ENCODE assay signal across 27 cellular contexts in the genomic region with DNA sequence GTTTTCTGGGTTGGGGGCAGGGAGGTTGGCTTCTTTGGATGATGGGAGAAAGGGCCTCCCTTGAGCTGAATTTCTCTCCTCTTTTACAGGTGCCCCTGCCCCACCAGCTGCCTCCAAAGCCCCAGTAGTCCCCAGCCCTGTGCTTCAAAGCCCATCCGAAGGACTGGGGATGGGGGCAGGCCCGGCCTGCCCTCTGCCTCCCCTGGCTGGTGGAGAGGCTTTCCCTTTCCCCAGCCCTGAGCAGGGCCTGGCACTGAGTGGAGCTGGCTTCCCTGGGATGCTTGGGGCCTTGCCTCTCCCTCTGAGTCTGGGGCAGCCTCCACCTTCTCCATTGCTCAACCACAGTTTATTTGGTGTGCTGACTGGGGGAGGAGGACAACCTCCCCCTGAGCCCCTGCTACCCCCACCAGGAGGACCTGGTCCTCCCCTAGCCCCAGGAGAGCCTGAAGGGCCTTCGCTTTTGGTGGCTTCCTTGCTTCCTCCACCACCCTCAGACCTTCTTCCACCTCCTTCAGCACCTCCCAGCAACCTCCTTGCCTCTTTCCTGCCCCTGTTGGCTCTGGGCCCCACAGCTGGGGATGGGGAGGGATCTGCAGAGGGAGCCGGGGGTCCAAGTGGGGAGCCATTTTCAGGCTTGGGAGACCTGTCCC. TPM values are rescaled to one million over a fixed set of nuclear protein-coding genes. Genes with fewer than 3 reads are reported as not detected.
DNase-seq lines count a peak whose midpoint lies in the region; ATAC-seq and TF ChIP-seq lines count a peak whose summit lies in the region.
"Had no signal": no experiment of that assay in that cellular context is flagged by ENCODE, and none has a peak within 500 bp of the region (broad histone marks: within the 10 kb centered on the region; RNA-seq: fewer than 3 reads in every experiment).

No MANE protein-coding gene starts in this region.

- TF ChIP-seq CTCF in activated CD8-positive, alpha-beta T cell treated with anti-CD3 and anti-CD28 coated beads for 36 hours (IDR thresholded peaks at IDR 0.05) = no peak
- TF ChIP-seq CTCF in Calu3 (IDR thresholded peaks at IDR 0.05; ENCODE audit: unreplicated experiment) = no peak
- TF ChIP-seq CTCF in neural crest cell (conservative IDR thresholded peaks at IDR 0.05) = no peak

- no peak for ATAC-seq in activated CD8-positive, alpha-beta T cell treated with anti-CD3 and anti-CD28 coated beads for 36 hours
- ATAC-seq in activated CD8-positive, alpha-beta T cell treated with anti-CD3 and anti-CD28 coated beads, Interleukin-2, amount 10 ng/mL, durations not matched to agents 7 days and 5 days = no peak
- ATAC-seq in activated naive CD4-positive, alpha-beta T cell treated with anti-CD3 and anti-CD28 coated beads, Interleukin-2, amount 50 U/mL, for 72 hours = no peak
- ATAC-seq: gastrocnemius medialis, mucosa of descending colon, sciatic nerve, T-cell had no signal

- peaks cover 23% of the 10 kb centered on the region for H3K36me3 Mint-ChIP-seq in activated CD8-positive, alpha-beta T cell treated with anti-CD3 and anti-CD28 coated beads for 36 hours (ENCODE audit: low read depth)
- H3K36me3 Mint-ChIP-seq in activated CD8-positive, alpha-beta T cell treated with anti-CD3 and anti-CD28 coated beads, Interleukin-2, amount 10 ng/mL, durations not matched to agents 7 days and 5 days (ENCODE audit: low read depth) = peaks cover 47% of the 10 kb centered on the region
- peaks cover 99% of the 10 kb centered on the region for H3K36me3 Mint-ChIP-seq in Calu3 (ENCODE audit: insufficient read depth, unreplicated experiment)
- H3K36me3 Mint-ChIP-seq in activated naive CD4-positive, alpha-beta T cell treated with anti-CD3 and anti-CD28 coated beads, Interleukin-2, amount 50 U/mL, for 72 hours = peaks cover 0 to 10% of the 10 kb centered on the region in 2 donors
- peaks cover 4% of the 10 kb centered on the region for H3K36me3 Mint-ChIP-seq in neural crest cell (ENCODE audit: low read depth)

- CTCF ChIA-PET in activated CD8-positive, alpha-beta T cell treated with anti-CD3 and anti-CD28 coated beads for 36 hours (lab: Charles Lee) = no interaction called here
- CTCF ChIA-PET in activated CD8-positive, alpha-beta T cell treated with anti-CD3 and anti-CD28 coated beads, Interleukin-2, amount 10 ng/mL, durations not matched to agents 7 days and 5 days (lab: Charles Lee) = no interaction called here
- CTCF ChIA-PET in Calu3 (lab: Charles Lee) = interaction anchor here (0.6 kb wide), 2 partner anchors 258 to 834 kb away, joined by 3 to 6 read pairs; no protein-coding TSS in a partner anchor

- H3K27me3 Mint-ChIP-seq in activated CD8-positive, alpha-beta T cell treated with anti-CD3 and anti-CD28 coated beads for 36 hours = no peaks in the 10 kb centered on the region
- no peaks in the 10 kb centered on the region for H3K27me3 Mint-ChIP-seq in activated CD8-positive, alpha-beta T cell treated with anti-CD3 and anti-CD28 coated beads, Interleukin-2, amount 10 ng/mL, durations not matched to agents 7 days and 5 days (ENCODE audit: low read depth)
- H3K27me3 Mint-ChIP-seq in Calu3 (ENCODE audit: unreplicated experiment) (no peaks in the 10 kb centered on the region), neural crest cell (ENCODE audit: low read depth) (peaks cover 11% of the 10 kb centered on the region)
- H3K27me3 Mint-ChIP-seq: progenitor cell of endocrine pancreas, T-cell had no signal

- BruUV-seq in Calu3 (replicated peaks; lab: Mats Ljungman, UMichigan) = TSS peak; percentile 2

- peaks cover 34% of the 10 kb centered on the region for H3K4me1 Mint-ChIP-seq in activated CD8-positive, alpha-beta T cell treated with anti-CD3 and anti-CD28 coated beads for 36 hours (ENCODE audit: low read depth)
- H3K4me1 Mint-ChIP-seq in activated CD8-positive, alpha-beta T cell treated with anti-CD3 and anti-CD28 coated beads, Interleukin-2, amount 10 ng/mL, durations not matched to agents 7 days and 5 days (ENCODE audit: low read depth) = peaks cover 36% of the 10 kb centered on the region
- peaks cover 21% of the 10 kb centered on the region for H3K4me1 Mint-ChIP-seq in Calu3 (ENCODE audit: low read depth, unreplicated experiment)
- H3K4me1 Mint-ChIP-seq in neural crest cell = peaks cover 27% of the 10 kb centered on the region

- DNase-seq in activated CD8-positive, alpha-beta T cell treated with anti-CD3 and anti-CD28 coated beads for 36 hours = no peak
- no peak for DNase-seq in activated CD8-positive, alpha-beta T cell treated with anti-CD3 and anti-CD28 coated beads, Interleukin-2, amount 10 ng/mL, durations not matched to agents 7 days and 5 days
- DNase-seq in Calu3 (no peak), neural crest cell (ENCODE audit: low read depth, low spot score) (no peak), NCI-H146 treated with DMSO at 0.1 percent for 48 hours (lab: John Stamatoyannopoulos, UW; ENCODE audit: unreplicated experiment) (no peak), mucosa of gallbladder (ENCODE audit: low spot score) (no peak), NCI-H187 (lab: John Stamatoyannopoulos, UW) (no peak)
- no peak for DNase-seq in activated naive CD4-positive, alpha-beta T cell treated with anti-CD3 and anti-CD28 coated beads, Interleukin-2, amount 50 U/mL, for 72 hours (ENCODE audit: low spot score in 2 of 2)
- DNase-seq: activated CD4-positive, CD25-positive, alpha-beta regulatory T cell treated with anti-CD3 and anti-CD28 coated beads, Interleukin-2, amount 50 U/mL, for 72 hours; activated CD8-positive, alpha-beta memory T cell treated with anti-CD3 and anti-CD28 coated beads for 24 hours; AML-193; amygdala; COR-L47; DMS79; endodermal cell; gastrocnemius medialis; GM23248; HFFc6; islet precursor cell; MM.1S; mucosa of descending colon; NCI-H1417; NCI-H510A; T-cell; upper lobe of left lung had no signal

- H3K4me3 Mint-ChIP-seq in activated CD8-positive, alpha-beta T cell treated with anti-CD3 and anti-CD28 coated beads for 36 hours = no peak overlapping the region
- no peak overlapping the region for H3K4me3 Mint-ChIP-seq in activated CD8-positive, alpha-beta T cell treated with anti-CD3 and anti-CD28 coated beads, Interleukin-2, amount 10 ng/mL, durations not matched to agents 7 days and 5 days
- H3K4me3 Mint-ChIP-seq in Calu3 (ENCODE audit: low read depth, unreplicated experiment) (no peak overlapping the region), neural crest cell (peak overlapping the region; percentile 59)
- H3K4me3 Mint-ChIP-seq: endodermal cell, HFFc6, T-cell had no signal

- intact Hi-C loops in activated CD8-positive, alpha-beta T cell treated with anti-CD3 and anti-CD28 coated beads for 36 hours (cut with micrococcal nuclease) = no loop called here
- intact Hi-C loops in Calu3 (cut with micrococcal nuclease; ENCODE audit: unreplicated experiment) = no loop called here

- peak overlapping the region; percentile 46 for H3K27ac Mint-ChIP-seq in activated CD8-positive, alpha-beta T cell treated with anti-CD3 and anti-CD28 coated beads for 36 hours
- H3K27ac Mint-ChIP-seq in activated CD8-positive, alpha-beta T cell treated with anti-CD3 and anti-CD28 coated beads, Interleukin-2, amount 10 ng/mL, durations not matched to agents 7 days and 5 days = no peak overlapping the region
- H3K27ac Mint-ChIP-seq in Calu3 (ENCODE audit: unreplicated experiment) (no peak overlapping the region), neural crest cell (ENCODE audit: unreplicated experiment) (peak overlapping the region; percentile 27)
- H3K27ac Mint-ChIP-seq in activated naive CD4-positive, alpha-beta T cell treated with anti-CD3 and anti-CD28 coated beads, Interleukin-2, amount 50 U/mL, for 72 hours = peak overlapping the region; percentile 49 to 55
- H3K27ac Mint-ChIP-seq: endodermal cell, HFFc6, progenitor cell of endocrine pancreas had no signal

- no peaks in the 10 kb centered on the region for H3K9me3 Mint-ChIP-seq in activated CD8-positive, alpha-beta T cell treated with anti-CD3 and anti-CD28 coated beads for 36 hours
- no peaks in the 10 kb centered on the region for H3K9me3 Mint-ChIP-seq in activated CD8-positive, alpha-beta T cell treated with anti-CD3 and anti-CD28 coated beads, Interleukin-2, amount 10 ng/mL, durations not matched to agents 7 days and 5 days (ENCODE audit: insufficient read depth)
- H3K9me3 Mint-ChIP-seq in Calu3 (ENCODE audit: low read depth, unreplicated experiment) (no peaks in the 10 kb centered on the region), neural crest cell (no peaks in the 10 kb centered on the region)
- H3K9me3 Mint-ChIP-seq in activated naive CD4-positive, alpha-beta T cell treated with anti-CD3 and anti-CD28 coated beads, Interleukin-2, amount 50 U/mL, for 72 hours = no peaks in the 10 kb centered on the region
- H3K9me3 Mint-ChIP-seq: endodermal cell, HFFc6, T-cell had no signal

- POLR2A ChIA-PET in activated CD8-positive, alpha-beta T cell treated with anti-CD3 and anti-CD28 coated beads for 36 hours (lab: Charles Lee) = interaction anchor here (0.8 to 6.9 kb wide), 4 partner anchors 10 to 47 kb away, joined by 3 to 46 read pairs (median 5); a partner anchor contains a TSS
- POLR2A ChIA-PET in activated CD8-positive, alpha-beta T cell treated with anti-CD3 and anti-CD28 coated beads, Interleukin-2, amount 10 ng/mL, durations not matched to agents 7 days and 5 days (lab: Charles Lee) = interaction anchor here (0.6 to 0.8 kb wide), 2 partner anchors 27 to 801 kb away, joined by 3 to 5 read pairs; no protein-coding TSS in a partner anchor

RNA-seq across cellular contexts. Expression of a gene that starts 4.0 kb away (rescaled TPM):
- 10 to 100 TPM; 46.5 to 47.3 TPM for total RNA-seq in activated CD8-positive, alpha-beta T cell treated with anti-CD3 and anti-CD28 coated beads for 36 hours
- 10 to 100 TPM; 68.4 to 71.4 TPM for total RNA-seq in activated CD8-positive, alpha-beta T cell treated with anti-CD3 and anti-CD28 coated beads, Interleukin-2, amount 10 ng/mL, durations not matched to agents 7 days and 5 days
- total RNA-seq in Calu3 (2022) = 119 and 127 TPM in 2 replicates
- total RNA-seq in activated naive CD4-positive, alpha-beta T cell treated with anti-CD3 and anti-CD28 coated beads, Interleukin-2, amount 50 U/mL, for 72 hours = 10 to 100 TPM; 66.4 to 77.5 TPM
- total RNA-seq in neural crest cell = 90.4 and 91.3 TPM in 2 replicates
- total RNA-seq in mucosa of gallbladder = 115 TPM

RNA-seq across cellular contexts. Expression of a gene that starts 6.3 kb away (rescaled TPM):
- 10 to 100 TPM; 28.0 TPM for total RNA-seq in activated CD8-positive, alpha-beta T cell treated with anti-CD3 and anti-CD28 coated beads for 36 hours
- total RNA-seq in activated CD8-positive, alpha-beta T cell treated with anti-CD3 and anti-CD28 coated beads, Interleukin-2, amount 10 ng/mL, durations not matched to agents 7 days and 5 days = 10 to 100 TPM; 14.9 to 15.0 TPM
- total RNA-seq in Calu3 (2022) (70.2 and 80.5 TPM in 2 replicates), neural crest cell (14.1 and 15.0 TPM in 2 replicates), mucosa of gallbladder (24.6 TPM)
- total RNA-seq in activated naive CD4-positive, alpha-beta T cell treated with anti-CD3 and anti-CD28 coated beads, Interleukin-2, amount 50 U/mL, for 72 hours = 10 to 100 TPM; 24.9 to 79.8 TPM

RNA-seq across cellular contexts. Expression of a gene that starts 20.4 kb away (rescaled TPM):
- 10 to 100 TPM; 66.2 to 68.6 TPM for total RNA-seq in activated CD8-positive, alpha-beta T cell treated with anti-CD3 and anti-CD28 coated beads for 36 hours
- 10 to 100 TPM; 89.3 to 96.5 TPM for total RNA-seq in activated CD8-positive, alpha-beta T cell treated with anti-CD3 and anti-CD28 coated beads, Interleukin-2, amount 10 ng/mL, durations not matched to agents 7 days and 5 days
- 121 and 131 TPM in 2 replicates for total RNA-seq in Calu3 (2022)
- total RNA-seq in activated naive CD4-positive, alpha-beta T cell treated with anti-CD3 and anti-CD28 coated beads, Interleukin-2, amount 50 U/mL, for 72 hours = 100 to 1,000 TPM in 1 of 2 donors, 10 to 100 TPM in 1; 77.1 to 122 TPM
- total RNA-seq in neural crest cell = 133 and 138 TPM in 2 replicates
- 135 TPM for total RNA-seq in mucosa of gallbladder

RNA-seq across cellular contexts. Expression of a gene that starts 23.2 kb away (rescaled TPM):
- total RNA-seq in activated CD8-positive, alpha-beta T cell treated with anti-CD3 and anti-CD28 coated beads for 36 hours = 1 to 10 TPM; 1.2 to 1.3 TPM
- total RNA-seq in activated CD8-positive, alpha-beta T cell treated with anti-CD3 and anti-CD28 coated beads, Interleukin-2, amount 10 ng/mL, durations not matched to agents 7 days and 5 days = 1 to 10 TPM in 1 of 2 experiments, under 1 TPM in 1; 0.99 to 1.4 TPM
- 0.10 TPM in 1 of 2 replicates, not detected in the other for total RNA-seq in Calu3 (2022)
- total RNA-seq in activated naive CD4-positive, alpha-beta T cell treated with anti-CD3 and anti-CD28 coated beads, Interleukin-2, amount 50 U/mL, for 72 hours = 1 to 10 TPM in 1 of 2 donors, under 1 TPM in 1; 0.75 to 3.4 TPM
- total RNA-seq in neural crest cell = 16.9 and 20.8 TPM in 2 replicates
- total RNA-seq in mucosa of gallbladder = 0.81 TPM

RNA-seq across cellular contexts. Expression of a gene that starts 38.7 kb away (rescaled TPM):
- total RNA-seq in activated CD8-positive, alpha-beta T cell treated with anti-CD3 and anti-CD28 coated beads for 36 hours = 100 to 1,000 TPM; 343 to 345 TPM
- 100 to 1,000 TPM; 275 to 291 TPM for total RNA-seq in activated CD8-positive, alpha-beta T cell treated with anti-CD3 and anti-CD28 coated beads, Interleukin-2, amount 10 ng/mL, durations not matched to agents 7 days and 5 days
- total RNA-seq in Calu3 (2022) = 358 and 369 TPM in 2 replicates
- total RNA-seq in activated naive CD4-positive, alpha-beta T cell treated with anti-CD3 and anti-CD28 coated beads, Interleukin-2, amount 50 U/mL, for 72 hours = 100 to 1,000 TPM; 267 to 292 TPM
- total RNA-seq in neural crest cell = 257 and 267 TPM in 2 replicates
- 116 TPM for total RNA-seq in mucosa of gallbladder

Comparison
In these comparisons a context has a peak if more than half of its experiments do, and no peak if none do; other contexts are left out.
1. H3K27ac Mint-ChIP-seq: peak in activated CD8-positive, alpha-beta T cell treated with anti-CD3 and anti-CD28 coated beads for 36 hours (single experiment), activated naive CD4-positive, alpha-beta T cell treated with anti-CD3 and anti-CD28 coated beads, Interleukin-2, amount 50 U/mL, for 72 hours (2 of 2) and neural crest cell (single experiment); none in activated CD8-positive, alpha-beta T cell treated with anti-CD3 and anti-CD28 coated beads, Interleukin-2, amount 10 ng/mL, durations not matched to agents 7 days and 5 days (single experiment) and Calu3 (single experiment).